Comparison of ENCODE assay signal across 19 cellular contexts in genomic region chr1:151729966-151730291, GRCh38. TPM values are rescaled to one million over a fixed set of nuclear protein-coding genes. Genes with fewer than 3 reads are reported as not detected.
"Had no signal": no experiment of that assay in that cellular context is flagged by ENCODE, and none has a peak within 500 bp of the region (broad histone marks: within the 10 kb centered on the region; RNA-seq: fewer than 3 reads in every experiment).

No MANE protein-coding gene starts in this region.

- H3K4me1 ChIP-seq: psoas muscle had no signal

- ATAC-seq: effector memory CD8-positive, alpha-beta T cell; gastrocnemius medialis; heart right ventricle; psoas muscle; stimulated activated memory B cell treated with anti-CD40 and anti-IgM and Interleukin-4, amounts not matched to agents 10 μg/mL and 1 μg/mL and 100 μg/mL, for 72 hours had no signal

- DNase-seq: effector memory CD8-positive, alpha-beta T cell; gastrocnemius medialis; heart right ventricle; hypothalamus; kidney glomerular epithelial cell; mammary epithelial cell; naive B cell; occipital lobe; psoas muscle; retina; right lobe of liver; stimulated activated CD4-positive, alpha-beta T cell treated with anti-CD3 and anti-CD28 coated beads, Interleukin-4, amount 100 ng/mL, for 1 hour; tibial artery had no signal

- H3K27me3 ChIP-seq: esophagus muscularis mucosa, gastrocnemius medialis, right lobe of liver had no signal

- H3K36me3 ChIP-seq: esophagus muscularis mucosa, gastrocnemius medialis, heart right ventricle, right lobe of liver, tibial artery had no signal

- H3K27ac ChIP-seq: epithelial cell of prostate, esophagus muscularis mucosa, gastrocnemius medialis, heart right ventricle, psoas muscle, right lobe of liver, tibial artery had no signal

- H3K9me3 ChIP-seq: esophagus muscularis mucosa, gastrocnemius medialis, heart right ventricle, psoas muscle, right lobe of liver, tibial artery had no signal

- H3K4me3 ChIP-seq: esophagus muscularis mucosa, gastrocnemius medialis, heart right ventricle, psoas muscle, right lobe of liver, tibial artery had no signal

RNA-seq across cellular contexts. Expression of gene RIIAD1, which starts 8.6 kb away (rescaled TPM):
- total RNA-seq: fibroblast of villous mesenchyme, gastrocnemius medialis, liver, mammary epithelial cell, right lobe of liver, ureter had no signal

RNA-seq across cellular contexts. Expression of gene CELF3, which starts 13.3 kb away (rescaled TPM):
- total RNA-seq: fibroblast of villous mesenchyme, gastrocnemius medialis, heart right ventricle, mammary epithelial cell, psoas muscle, right lobe of liver, ureter had no signal
